ENCODE assay signal across 35 cellular contexts in the genomic region with DNA sequence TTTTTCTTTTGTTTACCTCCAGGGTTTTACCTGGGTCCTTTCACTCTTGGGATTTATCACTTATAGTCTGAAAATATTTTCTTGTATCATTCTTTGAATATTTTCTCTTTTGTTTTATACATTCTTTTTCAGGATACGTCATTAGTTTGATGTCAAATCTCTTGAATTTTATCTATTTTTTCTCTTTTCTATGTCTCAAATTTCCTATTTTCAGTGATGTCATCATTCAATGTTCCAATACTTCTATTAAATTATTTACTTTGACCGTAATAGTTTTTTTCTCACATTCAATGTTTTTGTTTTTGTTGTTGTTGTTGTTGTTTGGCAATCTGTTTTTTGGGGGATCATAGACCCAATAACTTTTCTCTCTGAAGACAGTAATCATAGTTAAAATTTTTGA.
"Had no signal": no experiment of that assay in that cellular context is flagged by ENCODE, and none has a peak within 500 bp of the region (broad histone marks: within the 10 kb centered on the region; RNA-seq: fewer than 3 reads in every experiment).

No MANE protein-coding gene starts in this region.

- H3K9me3 ChIP-seq: MG63 had no signal

- H3K4me2 ChIP-seq: KMS-11 had no signal

- H3K4me3 ChIP-seq: MG63 had no signal

- H3K9ac ChIP-seq: KMS-11 had no signal

- H3K36me3 ChIP-seq: MG63 had no signal

- H3K27me3 ChIP-seq: MG63 had no signal

- H3K27ac ChIP-seq: KMS-11 had no signal

- DNase-seq: Karpas-422, Kasumi-1, MG63, MM.1S, MV-4-11, NCI-H1048, NCI-H1092, NCI-H1092 treated with DMSO at 0.1 percent for 48 hours, NCI-H1105, NCI-H1105 treated with DMSO at 0.1 percent for 48 hours, NCI-H1417, NCI-H1417 treated with DMSO at 0.1 percent for 48 hours, NCI-H1436, NCI-H1436 treated with DMSO at 0.1 percent for 48 hours, NCI-H146, NCI-H1694, NCI-H1694 treated with DMSO at 0.1 percent for 48 hours, NCI-H187, NCI-H187 treated with DMSO at 0.1 percent for 48 hours, NCI-H1930, NCI-H2029, NCI-H2029 treated with DMSO at 0.1 percent for 48 hours, NCI-H2081, NCI-H2081 treated with DMSO at 0.1 percent for 48 hours, NCI-H2107, NCI-H2171, NCI-H2171 treated with DMSO at 0.1 percent for 48 hours, NCI-H2227 treated with DMSO at 0.1 percent for 48 hours, NCI-H226, NCI-H345, NCI-H446, NCI-H446 treated with DMSO at 0.1 percent for 48 hours, NCI-H510A, NCI-H510A treated with DMSO at 0.1 percent for 48 hours had no signal
